18 cellular contexts compared by ENCODE assay signal in the genomic region with DNA sequence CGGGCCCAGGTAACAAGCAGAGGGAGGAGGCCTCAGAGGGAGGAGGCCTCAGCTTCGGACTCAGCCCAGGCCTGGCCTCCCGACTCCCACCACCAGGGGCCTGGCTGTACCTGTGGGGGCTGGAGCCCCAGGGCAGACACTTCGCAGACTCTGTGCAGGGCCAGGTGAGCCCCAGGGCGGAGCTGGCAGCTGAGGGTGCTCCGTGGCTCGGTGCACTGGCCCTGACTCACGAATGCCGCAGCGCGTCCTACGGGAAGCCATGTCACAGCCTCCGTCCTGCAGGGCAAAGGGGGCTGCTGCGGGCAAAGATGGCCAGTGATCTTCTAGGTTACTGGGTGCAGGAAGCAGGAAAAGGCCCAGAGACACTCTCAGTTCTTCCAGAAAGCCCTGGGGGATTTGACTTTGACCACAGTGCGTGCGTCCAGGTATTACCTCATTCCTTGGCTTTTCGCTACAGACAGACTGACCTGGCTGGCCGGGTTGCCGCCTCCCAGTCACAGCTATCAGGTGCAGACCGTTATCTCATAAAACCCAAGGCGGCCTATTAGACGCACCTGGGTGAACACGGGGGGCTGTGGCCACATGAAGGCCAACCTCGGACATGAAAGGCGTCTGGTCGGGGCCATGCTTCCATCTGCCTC.
DNase-seq lines count a peak whose midpoint lies in the region; ATAC-seq, FAIRE-seq and TF ChIP-seq lines count a peak whose summit lies in the region.
"Had no signal": no experiment of that assay in that cellular context is flagged by ENCODE, and none has a peak within 500 bp of the region (broad histone marks: within the 10 kb centered on the region; RNA-seq: fewer than 3 reads in every experiment).

No MANE protein-coding gene starts in this region.

- no peak overlapping the region for H3K27ac Mint-ChIP-seq in natural killer cell treated with Interleukin-12 subunit alpha and Interleukin-12 subunit beta and Interleukin-15 and Interleukin-18, amount 100 ng/mL, for 72 hours
- no peak overlapping the region for H3K27ac Mint-ChIP-seq in natural killer cell
- H3K27ac Mint-ChIP-seq: activated CD4-positive, alpha-beta T cell treated with anti-CD3 and anti-CD28 coated beads, Interleukin-2, amount 10 ng/mL, durations not matched to agents 24 days and 14 days; stimulated activated naive CD8-positive, alpha-beta T cell treated with anti-CD3 and anti-CD28 coated beads, Interleukin-15, amount 100 ng/mL, for 72 hours had no signal

- peaks cover 14 to 17% of the 10 kb centered on the region in 2 donors for H3K4me1 Mint-ChIP-seq in natural killer cell treated with Interleukin-12 subunit alpha and Interleukin-12 subunit beta and Interleukin-15 and Interleukin-18, amount 100 ng/mL, for 72 hours (ENCODE audit: low read depth in 2 of 2)
- H3K4me1 Mint-ChIP-seq in natural killer cell, result peaks cover 13 to 21% of the 10 kb centered on the region in 2 donors

- no TSS peak for BruUV-seq in PC-9 (replicated peaks; lab: Mats Ljungman, UMichigan)

- H3K36me3 ChIP-seq in mucosa of descending colon (ENCODE audit: low read depth) (no peaks in the 10 kb centered on the region), PC-9 (ENCODE audit: low read depth) (no peaks in the 10 kb centered on the region)
- H3K36me3 ChIP-seq: esophagus squamous epithelium had no signal

- no peaks in the 10 kb centered on the region for H3K36me3 Mint-ChIP-seq in natural killer cell treated with Interleukin-12 subunit alpha and Interleukin-12 subunit beta and Interleukin-15 and Interleukin-18, amount 100 ng/mL, for 72 hours
- no peaks in the 10 kb centered on the region for H3K36me3 Mint-ChIP-seq in natural killer cell

- H3K27ac ChIP-seq in PC-9, result no peak overlapping the region
- H3K27ac ChIP-seq: coronary artery, KMS-11 had no signal

- no peaks in the 10 kb centered on the region for H3F3A ChIP-seq in PC-9 (ENCODE audit: insufficient read depth, low read depth)

- H3K4me3 ChIP-seq in epithelial cell of proximal tubule (ENCODE audit: low read depth, low read length) (no peak overlapping the region), mucosa of descending colon (no peak overlapping the region), PC-9 (no peak overlapping the region)
- H3K4me3 ChIP-seq: coronary artery, skin epidermis had no signal

- no peak overlapping the region for H2AFZ ChIP-seq in PC-9

- H4K20me1 ChIP-seq in PC-9 (ENCODE audit: insufficient read depth), result peaks cover 5% of the 10 kb centered on the region; the same call in 1 of the 2 replicates

- intact Hi-C loops in natural killer cell (cut with micrococcal nuclease), result no loop called here
- intact Hi-C loops in mucosa of descending colon (cut with DNase I, micrococcal nuclease), result no loop called here
- intact Hi-C loops in PC-9 (cut with micrococcal nuclease; ENCODE audit: unreplicated experiment), result no loop called here

- FAIRE-seq in RCC 7860 (lab: Jason Lieb, UNC), result no peak

- no peaks in the 10 kb centered on the region for H3K9me3 ChIP-seq in mucosa of descending colon
- H3K9me3 ChIP-seq in PC-9 (ENCODE audit: insufficient read depth, low read depth), result no peaks in the 10 kb centered on the region
- H3K9me3 ChIP-seq: esophagus squamous epithelium had no signal

- peaks cover 77% of the 10 kb centered on the region for H3K27me3 ChIP-seq in PC-9 (ENCODE audit: insufficient read depth, low read depth)

- H3K4me2 ChIP-seq in PC-9, result no peak overlapping the region
- H3K4me2 ChIP-seq: KMS-11 had no signal

- no peaks in the 10 kb centered on the region for H3K9me3 Mint-ChIP-seq in natural killer cell treated with Interleukin-12 subunit alpha and Interleukin-12 subunit beta and Interleukin-15 and Interleukin-18, amount 100 ng/mL, for 72 hours
- no peaks in the 10 kb centered on the region for H3K9me3 Mint-ChIP-seq in natural killer cell
- H3K9me3 Mint-ChIP-seq: activated CD4-positive, alpha-beta T cell treated with anti-CD3 and anti-CD28 coated beads, Interleukin-2, amount 10 ng/mL, durations not matched to agents 24 days and 14 days; stimulated activated naive CD8-positive, alpha-beta T cell treated with anti-CD3 and anti-CD28 coated beads, Interleukin-15, amount 100 ng/mL, for 72 hours had no signal

- H3K27me3 Mint-ChIP-seq in natural killer cell treated with Interleukin-12 subunit alpha and Interleukin-12 subunit beta and Interleukin-15 and Interleukin-18, amount 100 ng/mL, for 72 hours, result peaks cover 9 to 17% of the 10 kb centered on the region in 2 donors
- peaks cover 13 to 20% of the 10 kb centered on the region in 2 donors for H3K27me3 Mint-ChIP-seq in natural killer cell (ENCODE audit: low read depth in 2 of 2)
- H3K27me3 Mint-ChIP-seq: activated CD4-positive, alpha-beta T cell treated with anti-CD3 and anti-CD28 coated beads, Interleukin-2, amount 10 ng/mL, durations not matched to agents 24 days and 14 days; stimulated activated naive CD8-positive, alpha-beta T cell treated with anti-CD3 and anti-CD28 coated beads, Interleukin-15, amount 100 ng/mL, for 72 hours had no signal

- CTCF ChIA-PET in PC-9 (lab: Charles Lee), result no interaction called here

- no peak overlapping the region for H3K4me3 Mint-ChIP-seq in natural killer cell treated with Interleukin-12 subunit alpha and Interleukin-12 subunit beta and Interleukin-15 and Interleukin-18, amount 100 ng/mL, for 72 hours
- H3K4me3 Mint-ChIP-seq in natural killer cell, result no peak overlapping the region
- H3K4me3 Mint-ChIP-seq: activated CD4-positive, alpha-beta T cell treated with anti-CD3 and anti-CD28 coated beads, Interleukin-2, amount 10 ng/mL, durations not matched to agents 24 days and 14 days; stimulated activated naive CD8-positive, alpha-beta T cell treated with anti-CD3 and anti-CD28 coated beads, Interleukin-15, amount 100 ng/mL, for 72 hours had no signal

- DNase-seq in natural killer cell treated with Interleukin-12 subunit alpha and Interleukin-12 subunit beta and Interleukin-15 and Interleukin-18, amount 100 ng/mL, for 72 hours (ENCODE audit: low spot score), result peak; percentile 51
- no peak for DNase-seq in natural killer cell
- no peak for DNase-seq in epithelial cell of proximal tubule (ENCODE audit: low read depth)
- DNase-seq in mucosa of descending colon, result peak in 2 of 3 donors; percentile 39 to 54
- no peak for DNase-seq in RCC 7860 (ENCODE audit: low spot score)
- DNase-seq in NCI-H2196 (lab: John Stamatoyannopoulos, UW; ENCODE audit: unreplicated experiment), result no peak
- no peak for DNase-seq in PC-9
- DNase-seq: activated CD4-positive, alpha-beta T cell treated with anti-CD3 and anti-CD28 coated beads, Interleukin-2, amount 10 ng/mL, durations not matched to agents 24 days and 14 days; activated T-cell treated with anti-CD3 and anti-CD28 coated beads, Interleukin-2, amount 50 U/mL, for 48 hours; esophagus squamous epithelium; hippocampal formation; NCI-H1436 treated with DMSO at 0.1 percent for 48 hours; NCI-H446 treated with DMSO at 0.1 percent for 48 hours; stimulated activated naive CD8-positive, alpha-beta T cell treated with anti-CD3 and anti-CD28 coated beads, Interleukin-15, amount 100 ng/mL, for 72 hours had no signal

- no peak for TF ChIP-seq CTCF in natural killer cell (IDR thresholded peaks at IDR 0.05)
- TF ChIP-seq CTCF in epithelial cell of proximal tubule (conservative IDR thresholded peaks at IDR 0.05; ENCODE audit: low read depth, low read length), result peak; percentile 5
- TF ChIP-seq CTCF in mucosa of descending colon (IDR thresholded peaks at IDR 0.05), result no peak
- no peak for TF ChIP-seq CTCF in PC-9 (conservative IDR thresholded peaks at IDR 0.05)

- H3K9me2 ChIP-seq in PC-9 (ENCODE audit: insufficient read depth), result no peaks in the 10 kb centered on the region

- peaks cover 30% of the 10 kb centered on the region for H3K4me1 ChIP-seq in mucosa of descending colon (ENCODE audit: low read depth)
- no peaks in the 10 kb centered on the region for H3K4me1 ChIP-seq in PC-9 (replicated peaks; ENCODE audit: insufficient read depth)

- H3K79me2 ChIP-seq in PC-9 (ENCODE audit: low read depth), result no peaks in the 10 kb centered on the region

- POLR2A ChIA-PET in PC-9 (lab: Charles Lee; ENCODE audit: unreplicated experiment), result no interaction called here

- ATAC-seq in natural killer cell treated with Interleukin-12 subunit alpha and Interleukin-12 subunit beta and Interleukin-15 and Interleukin-18, amount 100 ng/mL, for 72 hours, result no peak
- ATAC-seq in natural killer cell, result no peak
- peak; percentile 58 for ATAC-seq in mucosa of descending colon
- ATAC-seq in SK-N-SH treated with all-trans-retinoic acid at 6 μM for 48 hours, result no peak
- ATAC-seq: stimulated activated naive CD8-positive, alpha-beta T cell treated with anti-CD3 and anti-CD28 coated beads, Interleukin-15, amount 100 ng/mL, for 72 hours had no signal

TF ChIP-seq in SK-N-SH treated with all-trans-retinoic acid at 6 μM for 48 hours, 23 proteins besides CTCF, POLR2A, EP300 and RAD21 (continues in another document):
- TF ChIP-seq SNAI2 (CRISPR knock-in tag; IDR thresholded peaks at IDR 0.05) (no peak), OSR1 (CRISPR knock-in tag; IDR thresholded peaks at IDR 0.05) (no peak), CSDC2 (CRISPR knock-in tag; IDR thresholded peaks at IDR 0.05) (no peak), ZNF8 (CRISPR knock-in tag; IDR thresholded peaks at IDR 0.05) (no peak), ARNTL (CRISPR knock-in tag; IDR thresholded peaks at IDR 0.05; ENCODE audit: borderline replicate concordance, low read depth) (no peak), ZNF565 (CRISPR knock-in tag; conservative IDR thresholded peaks at IDR 0.05; ENCODE audit: low read depth) (no peak), ZFP30 (CRISPR knock-in tag; IDR thresholded peaks at IDR 0.05) (no peak), ESRRG (CRISPR knock-in tag; IDR thresholded peaks at IDR 0.05) (no peak)

Comparison
In these comparisons a context has a peak if more than half of its experiments do, and no peak if none do; other contexts are left out.
1. DNase-seq: peak in natural killer cell treated with Interleukin-12 subunit alpha and Interleukin-12 subunit beta and Interleukin-15 and Interleukin-18, amount 100 ng/mL, for 72 hours (single experiment) and mucosa of descending colon (2 of 3); none in natural killer cell (single experiment), epithelial cell of proximal tubule (single experiment), RCC 7860 (single experiment), NCI-H2196 (single experiment) and PC-9 (0 of 2).